39 cellular contexts compared by ENCODE assay signal in the genomic region with DNA sequence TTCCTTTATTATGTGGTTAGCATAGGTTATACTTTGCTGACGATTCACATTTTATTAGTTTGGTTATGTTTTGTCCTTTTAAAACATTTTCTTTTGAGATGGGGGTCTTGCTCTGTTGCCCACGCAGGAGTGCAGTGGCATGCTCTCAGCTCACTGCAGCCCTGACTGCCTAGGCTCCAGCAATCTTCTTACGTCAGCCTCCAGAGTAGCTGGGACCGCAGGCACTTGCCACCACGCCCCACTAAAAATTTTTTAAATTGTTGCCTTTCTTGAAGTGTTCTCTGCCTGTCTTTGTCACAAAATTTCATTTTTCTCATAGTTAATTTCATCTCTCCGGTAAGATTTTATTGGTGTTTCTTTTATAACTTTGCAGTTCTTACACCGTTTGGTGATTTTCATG. TPM values are rescaled to one million over a fixed set of nuclear protein-coding genes. Genes with fewer than 3 reads are reported as not detected.
"Had no signal": no experiment of that assay in that cellular context is flagged by ENCODE, and none has a peak within 500 bp of the region (broad histone marks: within the 10 kb centered on the region; RNA-seq: fewer than 3 reads in every experiment).

No MANE protein-coding gene starts in this region.

- ATAC-seq: activated naive CD4-positive, alpha-beta T cell treated with anti-CD3 and anti-CD28 coated beads, Interleukin-2, amount 50 U/mL, for 72 hours; activated naive CD8-positive, alpha-beta T cell treated with anti-CD3 and anti-CD28 coated beads, Interleukin-2, amount 50 U/mL, for 24 hours; activated T-cell treated with anti-CD3 and anti-CD28 coated beads, Interleukin-2, amount 50 U/mL, for 4 hours; activated T-cell treated with anti-CD3 and anti-CD28 coated beads, Interleukin-2, amount 50 U/mL, for 72 hours; activated T-helper 17 cell treated with anti-CD3 and anti-CD28 coated beads, Interleukin-2, amount 50 U/mL, for 72 hours; body of pancreas had no signal

- H3K27me3 ChIP-seq: adrenal gland, ascending aorta, body of pancreas, brain microvascular endothelial cell, breast epithelium, cardiac muscle cell had no signal

- H3K27ac ChIP-seq: adrenal gland, ascending aorta, body of pancreas, brain microvascular endothelial cell, breast epithelium, cardiac muscle cell had no signal

- DNase-seq: activated effector memory CD4-positive, alpha-beta T cell treated with anti-CD3 and anti-CD28 coated beads, Interleukin-2, amount 50 U/mL, for 16 hours; activated effector memory CD4-positive, alpha-beta T cell treated with Interleukin-2 at 50 U/mL for 16 hours; activated gamma-delta T cell; activated gamma-delta T cell treated with Interleukin-2 at 50 U/mL for 16 hours; activated naive CD4-positive, alpha-beta T cell; activated naive CD4-positive, alpha-beta T cell treated with anti-CD3 and anti-CD28 coated beads for 36 hours; activated naive CD4-positive, alpha-beta T cell treated with anti-CD3 and anti-CD28 coated beads, Interleukin-2, amount 10 ng/mL, durations not matched to agents 7 days and 5 days; activated naive CD4-positive, alpha-beta T cell treated with anti-CD3 and anti-CD28 coated beads, Interleukin-2, amount 50 U/mL, for 16 hours; activated naive CD4-positive, alpha-beta T cell treated with Interleukin-2 at 50 U/mL for 16 hours; activated naive CD8-positive, alpha-beta T cell treated with anti-CD3 and anti-CD28 coated beads for 36 hours; activated naive CD8-positive, alpha-beta T cell treated with anti-CD3 and anti-CD28 coated beads, Interleukin-2, amount 10 ng/mL, durations not matched to agents 7 days and 5 days; activated naive CD8-positive, alpha-beta T cell treated with anti-CD3 and anti-CD28 coated beads, Interleukin-2, amount 50 U/mL, for 24 hours; activated T-cell treated with anti-CD3 and anti-CD28 coated beads for 4 hours; activated T-cell treated with anti-CD3 and anti-CD28 coated beads, Interleukin-2, amount 50 U/mL, for 1 hour; activated T-cell treated with anti-CD3 and anti-CD28 coated beads, Interleukin-2, amount 50 U/mL, for 24 hours; activated T-cell treated with anti-CD3 and anti-CD28 coated beads, Interleukin-2, amount 50 U/mL, for 4 hours; activated T-cell treated with anti-CD3 and anti-CD28 coated beads, Interleukin-2, amount 50 U/mL, for 48 hours; activated T-cell treated with anti-CD3 and anti-CD28 coated beads, Interleukin-2, amount 50 U/mL, for 72 hours; adrenal gland; amniotic stem cell; amygdala; anterior cingulate cortex; aorta; body of pancreas; brain microvascular endothelial cell; caudate nucleus; central memory CD4-positive, alpha-beta T cell; cerebellar nuclear complex had no signal

- H3K4me1 ChIP-seq: adrenal gland, ascending aorta, body of pancreas, breast epithelium had no signal

- H3K4me3 ChIP-seq: adrenal gland, ascending aorta, body of pancreas, breast epithelium, cardiac muscle cell had no signal

- H3K4me1 Mint-ChIP-seq: activated naive CD8-positive, alpha-beta T cell treated with anti-CD3 and anti-CD28 coated beads for 36 hours; activated naive CD8-positive, alpha-beta T cell treated with anti-CD3 and anti-CD28 coated beads, Interleukin-2, amount 10 ng/mL, durations not matched to agents 7 days and 5 days; activated naive CD8-positive, alpha-beta T cell treated with anti-CD3 and anti-CD28 coated beads, Interleukin-2, amount 50 U/mL, for 24 hours; activated T-helper 17 cell treated with anti-CD3 and anti-CD28 coated beads, Interleukin-2, amount 50 U/mL, for 72 hours; brain; central memory CD8-positive, alpha-beta T cell had no signal

- H3K27me3 Mint-ChIP-seq: activated T-helper 17 cell treated with anti-CD3 and anti-CD28 coated beads, Interleukin-2, amount 50 U/mL, for 72 hours; brain; central memory CD8-positive, alpha-beta T cell had no signal

- H3K4me3 Mint-ChIP-seq: activated naive CD4-positive, alpha-beta T cell treated with anti-CD3 and anti-CD28 coated beads for 36 hours; activated naive CD4-positive, alpha-beta T cell treated with anti-CD3 and anti-CD28 coated beads, Interleukin-2, amount 10 ng/mL, durations not matched to agents 7 days and 5 days; activated naive CD4-positive, alpha-beta T cell treated with anti-CD3 and anti-CD28 coated beads, Interleukin-2, amount 50 U/mL, for 24 hours; activated naive CD8-positive, alpha-beta T cell; activated naive CD8-positive, alpha-beta T cell treated with anti-CD3 and anti-CD28 coated beads for 36 hours; activated naive CD8-positive, alpha-beta T cell treated with anti-CD3 and anti-CD28 coated beads, Interleukin-2, amount 10 ng/mL, durations not matched to agents 7 days and 5 days; activated naive CD8-positive, alpha-beta T cell treated with anti-CD3 and anti-CD28 coated beads, Interleukin-2, amount 50 U/mL, for 24 hours; activated T-cell treated with anti-CD3 and anti-CD28 coated beads, Interleukin-2, amount 50 U/mL, for 24 hours; activated T-cell treated with anti-CD3 and anti-CD28 coated beads, Interleukin-2, amount 50 U/mL, for 4 hours; activated T-cell treated with anti-CD3 and anti-CD28 coated beads, Interleukin-2, amount 50 U/mL, for 72 hours; activated T-helper 1 cell treated with anti-CD3 and anti-CD28 coated beads, Interleukin-12 subunit alpha, Interleukin-12 subunit beta, Interleukin-2, Interleukin-4 antibody, amounts not matched to agents 30 ng/mL and 10 ng/mL and 1 ng/mL, durations not matched to agents 14 hours and 24 hours and 36 hours; activated T-helper 17 cell treated with anti-CD3 and anti-CD28 coated beads, Interleukin-2, amount 50 U/mL, for 72 hours; brain; central memory CD8-positive, alpha-beta T cell had no signal

- H3K27ac Mint-ChIP-seq: activated naive CD4-positive, alpha-beta T cell treated with anti-CD3 and anti-CD28 coated beads for 36 hours; activated naive CD4-positive, alpha-beta T cell treated with anti-CD3 and anti-CD28 coated beads, Interleukin-2, amount 10 ng/mL, durations not matched to agents 7 days and 5 days; activated naive CD4-positive, alpha-beta T cell treated with anti-CD3 and anti-CD28 coated beads, Interleukin-2, amount 50 U/mL, for 24 hours; activated naive CD4-positive, alpha-beta T cell treated with anti-CD3 and anti-CD28 coated beads, Interleukin-2, amount 50 U/mL, for 72 hours; activated naive CD8-positive, alpha-beta T cell; activated naive CD8-positive, alpha-beta T cell treated with anti-CD3 and anti-CD28 coated beads for 36 hours; activated naive CD8-positive, alpha-beta T cell treated with anti-CD3 and anti-CD28 coated beads, Interleukin-2, amount 10 ng/mL, durations not matched to agents 7 days and 5 days; activated naive CD8-positive, alpha-beta T cell treated with anti-CD3 and anti-CD28 coated beads, Interleukin-2, amount 50 U/mL, for 24 hours; activated T-cell treated with anti-CD3 and anti-CD28 coated beads, Interleukin-2, amount 50 U/mL, for 24 hours; activated T-cell treated with anti-CD3 and anti-CD28 coated beads, Interleukin-2, amount 50 U/mL, for 72 hours; activated T-helper 1 cell treated with anti-CD3 and anti-CD28 coated beads, Interleukin-12 subunit alpha, Interleukin-12 subunit beta, Interleukin-2, Interleukin-4 antibody, amounts not matched to agents 30 ng/mL and 10 ng/mL and 1 ng/mL, durations not matched to agents 14 hours and 24 hours and 36 hours; activated T-helper 17 cell treated with anti-CD3 and anti-CD28 coated beads, Interleukin-2, amount 50 U/mL, for 72 hours; activated T-helper 2 cell treated with anti-CD3 and anti-CD28 coated beads, Interferon-gamma antibody, Interleukin-2, Interleukin-4, amounts not matched to agents 10 μg/mL and 5 μg/mL and 100 μg/mL, durations not matched to agents 14 hours and 24 hours and 36 hours; brain had no signal

- H3K36me3 ChIP-seq: adrenal gland, ascending aorta, brain microvascular endothelial cell, breast epithelium, cardiac muscle cell had no signal

- H3K9me3 Mint-ChIP-seq: activated naive CD4-positive, alpha-beta T cell treated with anti-CD3 and anti-CD28 coated beads for 36 hours; activated naive CD4-positive, alpha-beta T cell treated with anti-CD3 and anti-CD28 coated beads, Interleukin-2, amount 10 ng/mL, durations not matched to agents 7 days and 5 days; activated naive CD4-positive, alpha-beta T cell treated with anti-CD3 and anti-CD28 coated beads, Interleukin-2, amount 50 U/mL, for 24 hours; activated naive CD8-positive, alpha-beta T cell treated with anti-CD3 and anti-CD28 coated beads, Interleukin-2, amount 50 U/mL, for 24 hours; activated T-cell treated with anti-CD3 and anti-CD28 coated beads, Interleukin-2, amount 50 U/mL, for 24 hours; activated T-helper 1 cell treated with anti-CD3 and anti-CD28 coated beads, Interleukin-12 subunit alpha, Interleukin-12 subunit beta, Interleukin-2, Interleukin-4 antibody, amounts not matched to agents 30 ng/mL and 10 ng/mL and 1 ng/mL, durations not matched to agents 14 hours and 24 hours and 36 hours; activated T-helper 17 cell treated with anti-CD3 and anti-CD28 coated beads, Interleukin-2, amount 50 U/mL, for 72 hours had no signal

- H3K36me3 Mint-ChIP-seq: activated naive CD4-positive, alpha-beta T cell treated with anti-CD3 and anti-CD28 coated beads, Interleukin-2, amount 10 ng/mL, durations not matched to agents 7 days and 5 days; activated naive CD4-positive, alpha-beta T cell treated with anti-CD3 and anti-CD28 coated beads, Interleukin-2, amount 50 U/mL, for 24 hours; activated naive CD4-positive, alpha-beta T cell treated with anti-CD3 and anti-CD28 coated beads, Interleukin-2, amount 50 U/mL, for 72 hours; activated naive CD8-positive, alpha-beta T cell treated with anti-CD3 and anti-CD28 coated beads for 36 hours; activated naive CD8-positive, alpha-beta T cell treated with anti-CD3 and anti-CD28 coated beads, Interleukin-2, amount 10 ng/mL, durations not matched to agents 7 days and 5 days; brain had no signal

- H3K9me3 ChIP-seq: adrenal gland, ascending aorta, body of pancreas, breast epithelium had no signal

RNA-seq across cellular contexts. Expression of a gene that starts 18.9 kb away (rescaled TPM):
- total RNA-seq: activated naive CD4-positive, alpha-beta T cell treated with anti-CD3 and anti-CD28 coated beads for 36 hours; activated naive CD4-positive, alpha-beta T cell treated with anti-CD3 and anti-CD28 coated beads, Interleukin-2, amount 50 U/mL, for 72 hours; activated naive CD8-positive, alpha-beta T cell treated with anti-CD3 and anti-CD28 coated beads for 36 hours; ascending aorta; body of pancreas had no signal
